1 cellular context compared by ENCODE assay signal in the genomic region with DNA sequence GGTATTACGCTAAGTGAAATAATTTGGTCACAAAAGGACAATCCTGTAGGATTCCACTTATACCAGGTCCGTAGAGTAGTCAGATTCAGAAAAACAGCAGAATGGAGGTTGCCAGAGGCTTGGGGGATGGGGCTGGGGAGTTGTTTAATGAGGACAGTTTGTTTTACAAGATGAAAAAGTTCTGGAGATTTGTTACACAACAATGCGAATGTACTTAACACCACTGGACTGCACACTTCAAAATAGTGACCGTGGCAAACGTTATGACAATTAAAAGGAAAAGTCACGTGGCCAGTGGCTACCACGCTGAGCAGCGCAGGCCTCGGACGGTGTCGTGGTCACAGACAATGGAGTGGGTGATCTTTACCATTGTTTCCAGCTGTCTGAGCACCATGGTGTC.
TF ChIP-seq lines count a peak whose summit lies in the region.

No MANE protein-coding gene starts in this region.

TF ChIP-seq in GM23338, 12 proteins besides CTCF, POLR2A, EP300 and RAD21 (continued from another document):
- TF ChIP-seq, protein P1, sequence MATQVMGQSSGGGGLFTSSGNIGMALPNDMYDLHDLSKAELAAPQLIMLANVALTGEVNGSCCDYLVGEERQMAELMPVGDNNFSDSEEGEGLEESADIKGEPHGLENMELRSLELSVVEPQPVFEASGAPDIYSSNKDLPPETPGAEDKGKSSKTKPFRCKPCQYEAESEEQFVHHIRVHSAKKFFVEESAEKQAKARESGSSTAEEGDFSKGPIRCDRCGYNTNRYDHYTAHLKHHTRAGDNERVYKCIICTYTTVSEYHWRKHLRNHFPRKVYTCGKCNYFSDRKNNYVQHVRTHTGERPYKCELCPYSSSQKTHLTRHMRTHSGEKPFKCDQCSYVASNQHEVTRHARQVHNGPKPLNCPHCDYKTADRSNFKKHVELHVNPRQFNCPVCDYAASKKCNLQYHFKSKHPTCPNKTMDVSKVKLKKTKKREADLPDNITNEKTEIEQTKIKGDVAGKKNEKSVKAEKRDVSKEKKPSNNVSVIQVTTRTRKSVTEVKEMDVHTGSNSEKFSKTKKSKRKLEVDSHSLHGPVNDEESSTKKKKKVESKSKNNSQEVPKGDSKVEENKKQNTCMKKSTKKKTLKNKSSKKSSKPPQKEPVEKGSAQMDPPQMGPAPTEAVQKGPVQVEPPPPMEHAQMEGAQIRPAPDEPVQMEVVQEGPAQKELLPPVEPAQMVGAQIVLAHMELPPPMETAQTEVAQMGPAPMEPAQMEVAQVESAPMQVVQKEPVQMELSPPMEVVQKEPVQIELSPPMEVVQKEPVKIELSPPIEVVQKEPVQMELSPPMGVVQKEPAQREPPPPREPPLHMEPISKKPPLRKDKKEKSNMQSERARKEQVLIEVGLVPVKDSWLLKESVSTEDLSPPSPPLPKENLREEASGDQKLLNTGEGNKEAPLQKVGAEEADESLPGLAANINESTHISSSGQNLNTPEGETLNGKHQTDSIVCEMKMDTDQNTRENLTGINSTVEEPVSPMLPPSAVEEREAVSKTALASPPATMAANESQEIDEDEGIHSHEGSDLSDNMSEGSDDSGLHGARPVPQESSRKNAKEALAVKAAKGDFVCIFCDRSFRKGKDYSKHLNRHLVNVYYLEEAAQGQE (IDR thresholded peaks at IDR 0.05; ENCODE audit: unreplicated experiment), result no peak
- TF ChIP-seq EZH2phosphoT487 (IDR thresholded peaks at IDR 0.05; ENCODE audit: unreplicated experiment), result no peak
- TF ChIP-seq CREB1 (CRISPR knock-in tag; IDR thresholded peaks at IDR 0.05; ENCODE audit: low read depth), result no peak
- no peak for TF ChIP-seq JUNB (IDR thresholded peaks at IDR 0.05; ENCODE audit: unreplicated experiment)
- no peak for TF ChIP-seq ZNF331 (CRISPR knock-in tag; IDR thresholded peaks at IDR 0.05; ENCODE audit: low read depth)
- TF ChIP-seq EZH2 (IDR thresholded peaks at IDR 0.05; ENCODE audit: low read depth, unreplicated experiment), result no peak
- no peak for TF ChIP-seq STAT1 (IDR thresholded peaks at IDR 0.05; ENCODE audit: unreplicated experiment)
- TF ChIP-seq ZNF114 (CRISPR knock-in tag; IDR thresholded peaks at IDR 0.05), result no peak
- TF ChIP-seq, protein P2, sequence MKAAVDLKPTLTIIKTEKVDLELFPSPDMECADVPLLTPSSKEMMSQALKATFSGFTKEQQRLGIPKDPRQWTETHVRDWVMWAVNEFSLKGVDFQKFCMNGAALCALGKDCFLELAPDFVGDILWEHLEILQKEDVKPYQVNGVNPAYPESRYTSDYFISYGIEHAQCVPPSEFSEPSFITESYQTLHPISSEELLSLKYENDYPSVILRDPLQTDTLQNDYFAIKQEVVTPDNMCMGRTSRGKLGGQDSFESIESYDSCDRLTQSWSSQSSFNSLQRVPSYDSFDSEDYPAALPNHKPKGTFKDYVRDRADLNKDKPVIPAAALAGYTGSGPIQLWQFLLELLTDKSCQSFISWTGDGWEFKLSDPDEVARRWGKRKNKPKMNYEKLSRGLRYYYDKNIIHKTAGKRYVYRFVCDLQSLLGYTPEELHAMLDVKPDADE (IDR thresholded peaks at IDR 0.05), result no peak
- TF ChIP-seq POLR2AphosphoS5 (IDR thresholded peaks at IDR 0.05; ENCODE audit: low read depth), result no peak
